ENCODE assay signal across 8 cellular contexts in the genomic region with DNA sequence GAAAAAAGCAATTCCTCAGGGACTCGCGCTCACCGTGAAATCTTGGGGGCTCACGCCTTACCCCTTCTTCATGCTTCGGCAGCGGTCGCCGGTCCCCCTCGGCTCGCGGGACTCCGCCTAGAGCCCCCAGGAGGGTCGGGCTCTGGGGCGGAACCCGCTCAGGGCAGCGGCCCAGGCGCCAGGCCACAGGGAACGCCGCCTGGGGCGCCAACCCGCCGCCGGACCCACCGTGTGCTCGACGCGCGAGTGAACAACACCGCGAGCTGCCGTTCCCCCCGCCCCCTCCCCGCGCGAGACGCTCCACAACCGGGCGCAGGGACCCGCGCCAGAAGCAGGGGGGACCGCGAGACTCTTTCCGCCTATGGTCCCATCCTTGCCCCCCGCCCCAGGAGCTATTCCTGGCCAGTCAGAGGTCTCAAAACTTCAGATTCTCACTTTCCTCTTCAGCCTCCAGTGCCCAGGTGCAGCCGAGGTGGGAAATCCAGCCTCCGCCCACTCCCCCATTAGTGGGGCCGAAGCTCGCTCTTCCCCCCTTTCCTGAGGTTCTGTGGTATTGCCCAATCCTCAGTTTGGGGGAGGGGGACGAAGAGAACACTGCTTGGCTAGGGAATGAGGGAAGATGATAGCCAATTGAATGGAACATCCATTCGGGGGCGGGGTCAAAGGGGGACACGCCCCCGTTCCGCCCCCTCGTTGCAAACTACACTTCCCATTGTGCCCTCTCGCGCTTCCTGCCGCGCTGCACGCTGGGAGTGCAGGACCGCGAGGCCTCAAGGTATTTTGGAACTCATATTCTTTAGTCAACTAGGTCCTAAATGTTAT. TPM values are rescaled to one million over a fixed set of nuclear protein-coding genes. Genes with fewer than 3 reads are reported as not detected.
DNase-seq lines count a peak whose midpoint lies in the region; ATAC-seq and TF ChIP-seq lines count a peak whose summit lies in the region.

Gene WASF1, minus strand, starts transcription at position 265 of the 822 bp plus-strand sequence. CDS start 52,069 bp downstream, outside the sequence.

- H3K9me3 ChIP-seq in adipocyte (ENCODE audit: control insufficient read depth, low read length) = no peaks in the 10 kb centered on the region
- H3K9me3 ChIP-seq in parathyroid adenoma (ENCODE audit: control insufficient read depth, low read length) = no peaks in the 10 kb centered on the region
- H3K9me3 ChIP-seq in tibial artery = no peaks in the 10 kb centered on the region

- intact Hi-C loops in cardiac septum (cut with DNase I) = loop anchor here (2.0 to 5.0 kb wide), 2 partner anchors 211 to 487 kb away; partner anchors contain the start of genes AK9 and FIG4
- intact Hi-C loops in tibial artery (cut with DNase I; ENCODE audit: low total_unique reads) = loop anchor here (2.0 to 5.0 kb wide), 2 partner anchors 211 to 693 kb away; partner anchors contain the start of gene AMD1

- peak within 1 kb of the TSS; percentile 97 for H3K9ac ChIP-seq in adipocyte (ENCODE audit: low read length)
- peak within 1 kb of the TSS; percentile 20 for H3K9ac ChIP-seq in parathyroid adenoma

- H3K27me3 ChIP-seq in adipocyte (replicated peaks; ENCODE audit: control insufficient read depth, insufficient read depth, low read length) (no peaks in the 10 kb centered on the region), parathyroid adenoma (ENCODE audit: control insufficient read depth, insufficient read depth, low read length) (no peaks in the 10 kb centered on the region), tibial artery (no peaks in the 10 kb centered on the region)

- H2AFZ ChIP-seq in parathyroid adenoma = peak within 1 kb of the TSS; percentile 99

- peaks cover 35% of the 10 kb centered on the region for H3K79me2 ChIP-seq in parathyroid adenoma

- TF ChIP-seq CTCF in GM12864 (IDR thresholded peaks at IDR 0.05; ENCODE audit: low read depth, low read length, missing control alignments) (no peak), parathyroid adenoma (IDR thresholded peaks at IDR 0.05) (no peak), tibial artery (IDR thresholded peaks at IDR 0.05) (peak in 1 of 2 experiments; percentile 24)

- H3K27ac ChIP-seq in parathyroid adenoma (peak within 1 kb of the TSS; percentile 74), tibial artery (peak within 1 kb of the TSS; percentile 75 to 85)

- H3K36me3 ChIP-seq in adipocyte (ENCODE audit: control insufficient read depth, insufficient read depth, low read length, severe bottlenecking) (no peaks in the 10 kb centered on the region), parathyroid adenoma (ENCODE audit: control insufficient read depth, insufficient read depth, low read length) (no peaks in the 10 kb centered on the region), tibial artery (no peaks in the 10 kb centered on the region)

- DNase-seq in GM12864 (ENCODE audit: low read depth) (peak; percentile 85), NCI-H1417 treated with DMSO at 0.1 percent for 48 hours (lab: John Stamatoyannopoulos, UW) (peak; percentile 94), SW 1271 (lab: John Stamatoyannopoulos, UW) (peak; percentile 88 to 98), adipocyte (ENCODE audit: low read depth) (peak; percentile 99), cardiac septum (ENCODE audit: low spot score) (peak; percentile 97), tibial artery (peak; percentile 95 to 96)

- H3K4me1 ChIP-seq in adipocyte (ENCODE audit: control insufficient read depth, insufficient read depth, low read length) = peaks cover 49% of the 10 kb centered on the region
- peaks cover 18% of the 10 kb centered on the region for H3K4me1 ChIP-seq in parathyroid adenoma
- peaks cover 0 to 38% (median 32%) of the 10 kb centered on the region in 4 donors for H3K4me1 ChIP-seq in tibial artery

- peak within 1 kb of the TSS; percentile 93 for H3K4me2 ChIP-seq in parathyroid adenoma (ENCODE audit: low read length)

- peak; percentile 94 for ATAC-seq in HG02798 (IDR thresholded peaks at IDR 0.05; ENCODE audit: poor library complexity, unreplicated experiment)

- peak within 1 kb of the TSS; percentile 85 for H3K4me3 ChIP-seq in GM12864 (ENCODE audit: low read depth, low read length)
- H3K4me3 ChIP-seq in adipocyte (ENCODE audit: low read length) = peak within 1 kb of the TSS; percentile 97
- H3K4me3 ChIP-seq in parathyroid adenoma (ENCODE audit: low read depth, low read length) = peak within 1 kb of the TSS; percentile 87
- peak within 1 kb of the TSS; percentile 66 to 71 for H3K4me3 ChIP-seq in tibial artery

RNA-seq across cellular contexts. Expression of gene WASF1, which starts in this region (rescaled TPM):
- total RNA-seq in cardiac septum = 0.78 TPM

Comparison
In these comparisons a context has a peak if more than half of its experiments do, and no peak if none do; other contexts are left out.
1. Peak in every context shown above with its lines: DNase-seq, ATAC-seq, H3K4me3 ChIP-seq and H3K27ac ChIP-seq.
2. Peak in DNase-seq in cardiac septum; RNA of the gene not detected or under 1 TPM.